Comparison of ENCODE assay signal across 17 cellular contexts in genomic region chr4:52372269-52372668, GRCh38.
"Had no signal": no experiment of that assay in that cellular context is flagged by ENCODE, and none has a peak within 500 bp of the region (broad histone marks: within the 10 kb centered on the region; RNA-seq: fewer than 3 reads in every experiment).

No MANE protein-coding gene starts in this region.

- H3K9me3 Mint-ChIP-seq: dendritic cell treated with granulocyte-macrophage colony-stimulating factor and Interleukin-4, amounts not matched to agents 40 ng/mL and 50 ng/mL, for 4 days; naive B cell; stimulated activated naive B cell treated with anti-CD40 and anti-IgM and Interleukin-4, amounts not matched to agents 10 μg/mL and 1 μg/mL and 100 μg/mL, for 72 hours; stimulated activated naive CD8-positive, alpha-beta T cell treated with anti-CD3 and anti-CD28 coated beads, Interleukin-15, amount 100 ng/mL, for 72 hours had no signal

- H3K27ac Mint-ChIP-seq: dendritic cell treated with granulocyte-macrophage colony-stimulating factor and Interleukin-4, amounts not matched to agents 40 ng/mL and 50 ng/mL, for 4 days; naive B cell; stimulated activated naive B cell treated with anti-CD40 and anti-IgM and Interleukin-4, amounts not matched to agents 10 μg/mL and 1 μg/mL and 100 μg/mL, for 72 hours; stimulated activated naive CD8-positive, alpha-beta T cell treated with anti-CD3 and anti-CD28 coated beads, Interleukin-15, amount 100 ng/mL, for 72 hours had no signal

- H3K27me3 ChIP-seq: esophagus squamous epithelium, gastroesophageal sphincter, neutrophil, transverse colon had no signal

- H3K4me1 Mint-ChIP-seq: naive B cell; stimulated activated naive B cell treated with anti-CD40 and anti-IgM and Interleukin-4, amounts not matched to agents 10 μg/mL and 1 μg/mL and 100 μg/mL, for 72 hours; stimulated activated naive CD8-positive, alpha-beta T cell treated with anti-CD3 and anti-CD28 coated beads, Interleukin-15, amount 100 ng/mL, for 72 hours had no signal

- H3K4me1 ChIP-seq: esophagus squamous epithelium, gastroesophageal sphincter, spleen, transverse colon had no signal

- H3K27me3 Mint-ChIP-seq: dendritic cell treated with granulocyte-macrophage colony-stimulating factor and Interleukin-4, amounts not matched to agents 40 ng/mL and 50 ng/mL, for 4 days had no signal

- H3K36me3 Mint-ChIP-seq: naive B cell; stimulated activated naive B cell treated with anti-CD40 and anti-IgM and Interleukin-4, amounts not matched to agents 10 μg/mL and 1 μg/mL and 100 μg/mL, for 72 hours had no signal

- H3K4me3 ChIP-seq: esophagus squamous epithelium, gastroesophageal sphincter, spleen, thoracic aorta, transverse colon had no signal

- DNase-seq: esophagus squamous epithelium; foreskin fibroblast; left colon; mesendoderm; naive B cell; spleen; stimulated activated CD4-positive, alpha-beta T cell treated with anti-CD3 and anti-CD28 coated beads, Interleukin-15, amount 100 ng/mL, for 24 hours; stimulated activated CD4-positive, alpha-beta T cell treated with anti-CD3 and anti-CD28 coated beads, Interleukin-1b, Interleukin-23, amount 100 ng/mL, for 48 hours; stimulated activated CD4-positive, alpha-beta T cell treated with anti-CD3 and anti-CD28 coated beads, Interleukin-4, amount 100 ng/mL, for 4 hours; stimulated activated naive B cell treated with anti-CD40 and anti-IgM and Interleukin-4, amounts not matched to agents 10 μg/mL and 1 μg/mL and 100 μg/mL, for 72 hours; stimulated activated naive CD8-positive, alpha-beta T cell treated with anti-CD3 and anti-CD28 coated beads, Interleukin-15, amount 100 ng/mL, for 72 hours; transverse colon had no signal

- H3K36me3 ChIP-seq: esophagus squamous epithelium, gastroesophageal sphincter, neutrophil, spleen, thoracic aorta, transverse colon had no signal

- ATAC-seq: gastroesophageal sphincter; left colon; sciatic nerve; stimulated activated naive B cell treated with anti-CD40 and anti-IgM and Interleukin-4, amounts not matched to agents 10 μg/mL and 1 μg/mL and 100 μg/mL, for 72 hours; stimulated activated naive CD8-positive, alpha-beta T cell treated with anti-CD3 and anti-CD28 coated beads, Interleukin-15, amount 100 ng/mL, for 72 hours had no signal

- H3K4me3 Mint-ChIP-seq: dendritic cell treated with granulocyte-macrophage colony-stimulating factor and Interleukin-4, amounts not matched to agents 40 ng/mL and 50 ng/mL, for 4 days; naive B cell; stimulated activated naive B cell treated with anti-CD40 and anti-IgM and Interleukin-4, amounts not matched to agents 10 μg/mL and 1 μg/mL and 100 μg/mL, for 72 hours; stimulated activated naive CD8-positive, alpha-beta T cell treated with anti-CD3 and anti-CD28 coated beads, Interleukin-15, amount 100 ng/mL, for 72 hours had no signal

- H3K9me3 ChIP-seq: esophagus squamous epithelium, gastroesophageal sphincter, neutrophil, spleen, thoracic aorta, transverse colon had no signal

- H3K27ac ChIP-seq: esophagus squamous epithelium, gastroesophageal sphincter, neutrophil, spleen, thoracic aorta, transverse colon had no signal
